Comparison of ENCODE assay signal across 13 cellular contexts in genomic region chrX:40496728-40497127, GRCh38.
A peak's percentile ranks its signal among the peaks of the same experiment; 100 is the strongest.
DNase-seq lines count a peak whose midpoint lies in the region; ATAC-seq and TF ChIP-seq lines count a peak whose summit lies in the region.
"Had no signal": no experiment of that assay in that cellular context is flagged by ENCODE, and none has a peak within 500 bp of the region (broad histone marks: within the 10 kb centered on the region; RNA-seq: fewer than 3 reads in every experiment).

No MANE protein-coding gene starts in this region.

- DNase-seq in NCI-H2171 treated with DMSO at 0.1 percent for 48 hours (lab: John Stamatoyannopoulos, UW) (peak; percentile 0), NCI-H2171 (lab: John Stamatoyannopoulos, UW) (no peak), SK-N-DZ (ENCODE audit: low spot score) (peak; percentile 31), foreskin fibroblast (no peak), retinal pigment epithelial cell (ENCODE audit: low read depth) (no peak), cerebellar nuclear complex (lab: John Stamatoyannopoulos, UW) (no peak)
- DNase-seq: effector CD8-positive, alpha-beta T cell; GF-D8; stimulated activated CD4-positive, alpha-beta T cell treated with anti-CD3 and anti-CD28 coated beads, Interleukin-1b, Interleukin-23, amount 100 ng/mL, for 48 hours; stimulated activated naive CD4-positive, alpha-beta T cell treated with Interleukin-2 at 50 U/mL for 16 hours; T-helper 2 cell had no signal

- no peak for ATAC-seq in HG03045 (IDR thresholded peaks at IDR 0.05; ENCODE audit: unreplicated experiment)
- no peak for ATAC-seq in HG02571 (IDR thresholded peaks at IDR 0.05; ENCODE audit: unreplicated experiment)

- TF ChIP-seq CTCF in foreskin fibroblast (IDR thresholded peaks at IDR 0.05; ENCODE audit: low read depth, low read length) (peak; percentile 33), retinal pigment epithelial cell (conservative IDR thresholded peaks at IDR 0.05; ENCODE audit: low read depth, low read length) (peak; percentile 38)

- H3K4me3 ChIP-seq in foreskin fibroblast (ENCODE audit: low read depth in 1 of 2, low read length in 2 of 2) (no peak overlapping the region), retinal pigment epithelial cell (ENCODE audit: low read length) (no peak overlapping the region)

Comparison
In these comparisons a context has a peak if more than half of its experiments do, and no peak if none do; other contexts are left out.
1. DNase-seq: peak in NCI-H2171 treated with DMSO at 0.1 percent for 48 hours (single experiment) and SK-N-DZ (single experiment); none in NCI-H2171 (single experiment), foreskin fibroblast (0 of 2), retinal pigment epithelial cell (single experiment) and cerebellar nuclear complex (0 of 2).